In the genomic region with DNA sequence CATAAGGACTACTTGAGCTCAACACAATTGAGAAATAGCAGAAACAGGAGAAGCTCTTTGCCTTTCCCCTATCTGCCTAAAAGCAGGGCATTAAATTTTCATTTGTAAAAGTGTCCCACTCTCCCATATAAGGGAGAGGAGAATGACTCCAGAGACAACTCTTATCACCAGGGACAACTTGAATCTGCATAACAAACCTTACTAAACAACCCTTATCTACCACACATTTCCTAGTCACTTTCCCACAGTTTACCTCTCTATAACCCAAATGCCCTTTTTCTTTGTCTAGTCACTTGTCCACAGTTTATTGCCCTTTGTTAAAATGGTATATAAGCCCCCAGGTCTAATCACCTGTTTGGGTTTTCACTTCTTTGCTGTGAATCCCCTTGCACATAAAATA, we compare ENCODE assay signal across 28 cellular contexts. TPM values are rescaled to one million over a fixed set of nuclear protein-coding genes. Genes with fewer than 3 reads are reported as not detected.
A peak's percentile ranks its signal among the peaks of the same experiment; 100 is the strongest.
DNase-seq lines count a peak whose midpoint lies in the region; ATAC-seq and TF ChIP-seq lines count a peak whose summit lies in the region.
"Had no signal": no experiment of that assay in that cellular context is flagged by ENCODE, and none has a peak within 500 bp of the region (broad histone marks: within the 10 kb centered on the region; RNA-seq: fewer than 3 reads in every experiment).

No MANE protein-coding gene starts in this region.

- intact Hi-C loops in activated naive CD4-positive, alpha-beta T cell treated with anti-CD3 and anti-CD28 coated beads for 36 hours (cut with micrococcal nuclease): no loop called here
- intact Hi-C loops in naive thymus-derived CD4-positive, alpha-beta T cell (cut with micrococcal nuclease): no loop called here
- intact Hi-C loops in sigmoid colon (cut with DNase I) (no loop called here), testis (cut with DNase I; ENCODE audit: low total_unique reads) (no loop called here)

- H3K4me1 ChIP-seq in parathyroid adenoma (no peaks in the 10 kb centered on the region), sigmoid colon (peaks cover 0 to 10% (median 7%) of the 10 kb centered on the region in 4 donors), testis (no peaks in the 10 kb centered on the region)
- no peaks in the 10 kb centered on the region for H3K4me1 ChIP-seq in naive thymus-derived CD4-positive, alpha-beta T cell (ENCODE audit: control insufficient read depth in 2 of 2, insufficient read depth in 2 of 2, low read length in 2 of 2)
- H3K4me1 ChIP-seq: right lobe of liver, thyroid gland had no signal

- H3K4me2 ChIP-seq in parathyroid adenoma (ENCODE audit: low read length): no peak overlapping the region

- no peak for TF ChIP-seq CTCF in HFFc6 (IDR thresholded peaks at IDR 0.05)
- TF ChIP-seq CTCF in coronary artery (IDR thresholded peaks at IDR 0.05): no peak
- TF ChIP-seq CTCF in parathyroid adenoma (IDR thresholded peaks at IDR 0.05): no peak
- no peak for TF ChIP-seq CTCF in sigmoid colon (IDR thresholded peaks at IDR 0.05)
- TF ChIP-seq CTCF in testis (IDR thresholded peaks at IDR 0.05): no peak

- no peaks in the 10 kb centered on the region for H3K4me1 Mint-ChIP-seq in activated naive CD4-positive, alpha-beta T cell treated with anti-CD3 and anti-CD28 coated beads, Interleukin-2, amount 50 U/mL, for 24 hours
- no peaks in the 10 kb centered on the region for H3K4me1 Mint-ChIP-seq in activated naive CD4-positive, alpha-beta T cell treated with anti-CD3 and anti-CD28 coated beads for 36 hours (ENCODE audit: low read depth)
- H3K4me1 Mint-ChIP-seq in HFFc6 (ENCODE audit: low read depth): peaks cover 51% of the 10 kb centered on the region
- H3K4me1 Mint-ChIP-seq in naive thymus-derived CD4-positive, alpha-beta T cell: peaks cover 0 to 9% (median 0%) of the 10 kb centered on the region in 7 donors
- H3K4me1 Mint-ChIP-seq: CD4-positive, alpha-beta memory T cell; memory B cell; T-helper 17 cell had no signal

- H3K27me3 Mint-ChIP-seq in activated naive CD4-positive, alpha-beta T cell treated with anti-CD3 and anti-CD28 coated beads, Interleukin-2, amount 50 U/mL, for 24 hours: no peaks in the 10 kb centered on the region
- H3K27me3 Mint-ChIP-seq in activated naive CD4-positive, alpha-beta T cell treated with anti-CD3 and anti-CD28 coated beads for 36 hours (ENCODE audit: low read depth): no peaks in the 10 kb centered on the region
- no peaks in the 10 kb centered on the region for H3K27me3 Mint-ChIP-seq in HFFc6 (ENCODE audit: insufficient read depth)
- peaks cover 0 to 12% (median 0%) of the 10 kb centered on the region in 5 donors for H3K27me3 Mint-ChIP-seq in naive thymus-derived CD4-positive, alpha-beta T cell
- H3K27me3 Mint-ChIP-seq: dendritic cell treated with granulocyte-macrophage colony-stimulating factor and Interleukin-4, amounts not matched to agents 40 ng/mL and 50 ng/mL, for 4 days had no signal

- CTCF ChIA-PET in activated naive CD4-positive, alpha-beta T cell treated with anti-CD3 and anti-CD28 coated beads for 36 hours (lab: Charles Lee): no interaction called here
- CTCF ChIA-PET in naive thymus-derived CD4-positive, alpha-beta T cell (lab: Charles Lee): no interaction called here

- H3K27ac ChIP-seq in coronary artery: peak overlapping the region; percentile 39 to 55
- no peak overlapping the region for H3K27ac ChIP-seq in parathyroid adenoma
- no peak overlapping the region for H3K27ac ChIP-seq in naive thymus-derived CD4-positive, alpha-beta T cell (ENCODE audit: low read depth, low read length)
- H3K27ac ChIP-seq in sigmoid colon: no peak overlapping the region
- H3K27ac ChIP-seq in testis: no peak overlapping the region
- H3K27ac ChIP-seq: esophagus muscularis mucosa, foreskin keratinocyte, KMS-11, right lobe of liver, stomach, thyroid gland had no signal

- peaks cover 4% of the 10 kb centered on the region for H3K36me3 Mint-ChIP-seq in activated naive CD4-positive, alpha-beta T cell treated with anti-CD3 and anti-CD28 coated beads, Interleukin-2, amount 50 U/mL, for 24 hours
- no peaks in the 10 kb centered on the region for H3K36me3 Mint-ChIP-seq in activated naive CD4-positive, alpha-beta T cell treated with anti-CD3 and anti-CD28 coated beads for 36 hours (ENCODE audit: low read depth)
- H3K36me3 Mint-ChIP-seq in HFFc6 (ENCODE audit: low read depth): no peaks in the 10 kb centered on the region
- H3K36me3 Mint-ChIP-seq in naive thymus-derived CD4-positive, alpha-beta T cell: peaks cover 0 to 7% (median 4%) of the 10 kb centered on the region in 5 donors
- H3K36me3 Mint-ChIP-seq: CD4-positive, alpha-beta memory T cell had no signal

- no peak for TF ChIP-seq EP300 in sigmoid colon (IDR thresholded peaks at IDR 0.05)

- H3K9me3 ChIP-seq in parathyroid adenoma (ENCODE audit: control insufficient read depth, low read length): no peaks in the 10 kb centered on the region
- H3K9me3 ChIP-seq in naive thymus-derived CD4-positive, alpha-beta T cell (ENCODE audit: control insufficient read depth in 2 of 3, low read length in 3 of 3): no peaks in the 10 kb centered on the region
- no peaks in the 10 kb centered on the region for H3K9me3 ChIP-seq in sigmoid colon
- H3K9me3 ChIP-seq in testis: no peaks in the 10 kb centered on the region
- H3K9me3 ChIP-seq: esophagus muscularis mucosa, right lobe of liver, stomach, thyroid gland had no signal

- H3K36me3 ChIP-seq in parathyroid adenoma (ENCODE audit: control insufficient read depth, insufficient read depth, low read length): no peaks in the 10 kb centered on the region
- no peaks in the 10 kb centered on the region for H3K36me3 ChIP-seq in naive thymus-derived CD4-positive, alpha-beta T cell (ENCODE audit: control insufficient read depth in 2 of 3, insufficient read depth in 3 of 3, low read length in 3 of 3)
- H3K36me3 ChIP-seq in sigmoid colon: no peaks in the 10 kb centered on the region
- H3K36me3 ChIP-seq in testis (ENCODE audit: low read depth, missing control alignments): no peaks in the 10 kb centered on the region
- H3K36me3 ChIP-seq: esophagus muscularis mucosa, right lobe of liver, stomach, thyroid gland had no signal

- H2AFZ ChIP-seq in parathyroid adenoma: peak overlapping the region; percentile 53

- no peak overlapping the region for H3K4me3 Mint-ChIP-seq in activated naive CD4-positive, alpha-beta T cell treated with anti-CD3 and anti-CD28 coated beads, Interleukin-2, amount 50 U/mL, for 24 hours
- H3K4me3 Mint-ChIP-seq in activated naive CD4-positive, alpha-beta T cell treated with anti-CD3 and anti-CD28 coated beads for 36 hours: no peak overlapping the region
- no peak overlapping the region; the same call in 1 of the 2 replicates for H3K4me3 Mint-ChIP-seq in HFFc6
- no peak overlapping the region for H3K4me3 Mint-ChIP-seq in naive thymus-derived CD4-positive, alpha-beta T cell
- H3K4me3 Mint-ChIP-seq: activated T-cell treated with anti-CD3 and anti-CD28 coated beads, Interleukin-2, amount 50 U/mL, for 72 hours; CD4-positive, alpha-beta memory T cell; dendritic cell treated with granulocyte-macrophage colony-stimulating factor and Interleukin-4, amounts not matched to agents 40 ng/mL and 50 ng/mL, for 4 days; memory B cell; T-helper 17 cell had no signal

- no peaks in the 10 kb centered on the region for H3K27me3 ChIP-seq in parathyroid adenoma (ENCODE audit: control insufficient read depth, insufficient read depth, low read length)
- no peaks in the 10 kb centered on the region for H3K27me3 ChIP-seq in naive thymus-derived CD4-positive, alpha-beta T cell (ENCODE audit: control insufficient read depth in 2 of 2, insufficient read depth in 2 of 2, low read length in 2 of 2)
- no peaks in the 10 kb centered on the region for H3K27me3 ChIP-seq in sigmoid colon
- no peaks in the 10 kb centered on the region for H3K27me3 ChIP-seq in testis
- H3K27me3 ChIP-seq: esophagus muscularis mucosa, foreskin keratinocyte, right lobe of liver, stomach, thyroid gland had no signal

- no peak for ATAC-seq in naive thymus-derived CD4-positive, alpha-beta T cell
- ATAC-seq: activated T-cell treated with anti-CD3 and anti-CD28 coated beads, Interleukin-2, amount 50 U/mL, for 72 hours; HCT116; left colon; T-helper 17 cell had no signal

- H3K4me3 ChIP-seq in coronary artery (no peak overlapping the region), parathyroid adenoma (ENCODE audit: low read depth, low read length) (no peak overlapping the region), sigmoid colon (no peak overlapping the region), testis (no peak overlapping the region)
- no peak overlapping the region for H3K4me3 ChIP-seq in naive thymus-derived CD4-positive, alpha-beta T cell (ENCODE audit: low read length)
- H3K4me3 ChIP-seq: esophagus muscularis mucosa, right lobe of liver, stomach, thyroid gland had no signal

- no peaks in the 10 kb centered on the region for H3K79me2 ChIP-seq in parathyroid adenoma

- H3K9ac ChIP-seq in parathyroid adenoma: no peak overlapping the region
- H3K9ac ChIP-seq: KMS-11 had no signal

- DNase-seq in activated naive CD4-positive, alpha-beta T cell treated with anti-CD3 and anti-CD28 coated beads for 36 hours: no peak
- DNase-seq in HFFc6 (no peak), coronary artery (ENCODE audit: low spot score) (no peak), sigmoid colon (no peak), testis (no peak)
- no peak for DNase-seq in naive thymus-derived CD4-positive, alpha-beta T cell
- DNase-seq: activated CD4-positive, alpha-beta T cell treated with anti-CD3 and anti-CD28 coated beads, Interleukin-2, amount 50 U/mL, for 4 hours; activated T-cell treated with anti-CD3 and anti-CD28 coated beads, Interleukin-2, amount 50 U/mL, for 72 hours; CD4-positive, alpha-beta memory T cell; central memory CD4-positive, alpha-beta T cell; left colon; NCI-H1105 treated with DMSO at 0.1 percent for 48 hours; NCI-H187 treated with DMSO at 0.1 percent for 48 hours; NCI-H69; right lobe of liver; SHP77; stimulated activated CD4-positive, alpha-beta T cell treated with anti-CD3 and anti-CD28 coated beads, Interleukin-4, amount 100 ng/mL, for 1 hour; stomach; T-helper 17 cell; thyroid gland had no signal

- peaks cover 7% of the 10 kb centered on the region for H3K9me3 Mint-ChIP-seq in activated naive CD4-positive, alpha-beta T cell treated with anti-CD3 and anti-CD28 coated beads, Interleukin-2, amount 50 U/mL, for 24 hours
- H3K9me3 Mint-ChIP-seq in activated naive CD4-positive, alpha-beta T cell treated with anti-CD3 and anti-CD28 coated beads for 36 hours: peaks cover 7% of the 10 kb centered on the region
- no peaks in the 10 kb centered on the region for H3K9me3 Mint-ChIP-seq in HFFc6
- H3K9me3 Mint-ChIP-seq in naive thymus-derived CD4-positive, alpha-beta T cell: peaks cover 0 to 18% (median 6%) of the 10 kb centered on the region in 11 donors
- H3K9me3 Mint-ChIP-seq: dendritic cell treated with granulocyte-macrophage colony-stimulating factor and Interleukin-4, amounts not matched to agents 40 ng/mL and 50 ng/mL, for 4 days had no signal

- TF ChIP-seq POLR2A in sigmoid colon (IDR thresholded peaks at IDR 0.05) (no peak), testis (IDR thresholded peaks at IDR 0.05) (no peak)

- POLR2A ChIA-PET in naive thymus-derived CD4-positive, alpha-beta T cell (lab: Charles Lee): no interaction called here

- H3K27ac Mint-ChIP-seq in activated naive CD4-positive, alpha-beta T cell treated with anti-CD3 and anti-CD28 coated beads, Interleukin-2, amount 50 U/mL, for 24 hours: peak overlapping the region; percentile 14
- H3K27ac Mint-ChIP-seq in activated naive CD4-positive, alpha-beta T cell treated with anti-CD3 and anti-CD28 coated beads for 36 hours: no peak overlapping the region
- peak overlapping the region; percentile 44 for H3K27ac Mint-ChIP-seq in HFFc6
- H3K27ac Mint-ChIP-seq in naive thymus-derived CD4-positive, alpha-beta T cell: no peak overlapping the region
- H3K27ac Mint-ChIP-seq: activated T-cell treated with anti-CD3 and anti-CD28 coated beads, Interleukin-2, amount 50 U/mL, for 72 hours; CD4-positive, alpha-beta memory T cell; dendritic cell treated with granulocyte-macrophage colony-stimulating factor and Interleukin-4, amounts not matched to agents 40 ng/mL and 50 ng/mL, for 4 days; memory B cell; T-helper 17 cell had no signal

RNA-seq across cellular contexts. Expression of a gene that starts 37.5 kb away (rescaled TPM):
- 10 to 100 TPM; 38.6 to 39.3 TPM for total RNA-seq in activated naive CD4-positive, alpha-beta T cell treated with anti-CD3 and anti-CD28 coated beads for 36 hours
- 10 to 100 TPM; 22.8 to 31.6 (median 27.1) TPM for total RNA-seq in HFFc6 (2021; fragmentation: NEBNext Ultra II Directional; extraction: Animal tissue kit (Norgen Biotek cat#: 25700))
- 10 to 100 TPM; 46.0 to 89.5 (median 78.8) TPM for total RNA-seq in naive thymus-derived CD4-positive, alpha-beta T cell
- polyA plus RNA-seq in naive thymus-derived CD4-positive, alpha-beta T cell: 10 to 100 TPM; 52.0 to 74.7 TPM
- total RNA-seq in sigmoid colon (10 to 100 TPM; 41.3 to 47.8 (median 46.0) TPM), testis (10 to 100 TPM; 49.9 to 64.6 TPM)
- polyA plus RNA-seq in sigmoid colon (10 to 100 TPM; 29.4 to 40.8 (median 40.2) TPM), testis (ENCODE audit: insufficient read depth, low read depth, low replicate concordance) (50.7 TPM)

Comparison
In these comparisons a context has a peak if more than half of its experiments do, and no peak if none do; other contexts are left out.
1. H3K27ac Mint-ChIP-seq: peak in activated naive CD4-positive, alpha-beta T cell treated with anti-CD3 and anti-CD28 coated beads, Interleukin-2, amount 50 U/mL, for 24 hours (single experiment) and HFFc6 (single experiment); none in activated naive CD4-positive, alpha-beta T cell treated with anti-CD3 and anti-CD28 coated beads for 36 hours (single experiment) and naive thymus-derived CD4-positive, alpha-beta T cell (0 of 9).
2. H3K27ac ChIP-seq: peak in coronary artery (2 of 2); none in parathyroid adenoma (single experiment), naive thymus-derived CD4-positive, alpha-beta T cell (single experiment), sigmoid colon (0 of 4) and testis (0 of 2).